13 cellular contexts compared by ENCODE assay signal in the genomic region with DNA sequence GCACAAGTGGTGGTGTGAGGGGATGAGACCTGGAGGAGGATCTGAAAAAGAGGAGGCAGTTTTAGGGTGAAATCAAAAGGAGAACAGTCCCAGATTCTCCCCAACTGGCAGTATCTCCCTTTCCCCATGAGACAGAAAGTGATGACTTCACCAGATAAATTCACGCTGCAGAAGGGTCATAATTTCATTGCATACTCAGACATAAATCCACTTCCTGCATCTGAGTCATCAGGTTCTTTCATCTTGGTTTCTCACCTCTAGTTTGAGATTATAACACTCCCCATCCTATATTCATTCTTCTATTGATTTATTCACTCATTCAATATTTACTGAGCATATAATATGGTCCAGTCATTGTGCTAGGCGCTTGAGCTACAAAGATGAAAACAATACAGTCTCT.
DNase-seq lines count a peak whose midpoint lies in the region; ATAC-seq and TF ChIP-seq lines count a peak whose summit lies in the region.
"Had no signal": no experiment of that assay in that cellular context is flagged by ENCODE, and none has a peak within 500 bp of the region (broad histone marks: within the 10 kb centered on the region; RNA-seq: fewer than 3 reads in every experiment).

No MANE protein-coding gene starts in this region.

- DNase-seq in DMS153 (lab: John Stamatoyannopoulos, UW) (peak; percentile 31), GM20000 (ENCODE audit: low spot score) (peak; percentile 6), left colon (no peak), GM13977 (ENCODE audit: low spot score) (no peak), neural progenitor cell (ENCODE audit: low spot score) (no peak), retina (no peak)
- DNase-seq in activated CD8-positive, alpha-beta T cell treated with anti-CD3 and anti-CD28 coated beads for 36 hours: no peak
- DNase-seq: activated CD4-positive, alpha-beta T cell treated with anti-CD3 and anti-CD28 coated beads for 4 hours; Karpas-422; NCI-H446 treated with DMSO at 0.1 percent for 48 hours; uterus had no signal

- H3K9me3 ChIP-seq in neural progenitor cell (ENCODE audit: low read depth): no peaks in the 10 kb centered on the region
- H3K9me3 ChIP-seq: HAP-1, uterus had no signal

- no peaks in the 10 kb centered on the region for H3K27me3 ChIP-seq in neural progenitor cell
- H3K27me3 ChIP-seq: uterus had no signal

- H3K4me2 ChIP-seq in neural progenitor cell: no peak overlapping the region

- intact Hi-C loops in activated CD8-positive, alpha-beta T cell treated with anti-CD3 and anti-CD28 coated beads for 36 hours (cut with micrococcal nuclease): no loop called here
- intact Hi-C loops in left colon (cut with DNase I, micrococcal nuclease): no loop called here

- in situ Hi-C loops in GM13977 (cut with MboI; ENCODE audit: low pct_unique_long_range_greater_than_20kb, low sequenced_read_pairs, unreplicated experiment): no loop called here

- H3K4me3 Mint-ChIP-seq in activated CD8-positive, alpha-beta T cell treated with anti-CD3 and anti-CD28 coated beads for 36 hours: no peak overlapping the region
- no peak overlapping the region for H3K4me3 Mint-ChIP-seq in neural progenitor cell

- no peaks in the 10 kb centered on the region for H3K36me3 Mint-ChIP-seq in activated CD8-positive, alpha-beta T cell treated with anti-CD3 and anti-CD28 coated beads for 36 hours (ENCODE audit: low read depth)
- no peaks in the 10 kb centered on the region for H3K36me3 Mint-ChIP-seq in neural progenitor cell

- no peaks in the 10 kb centered on the region for H4K20me1 ChIP-seq in neural progenitor cell (ENCODE audit: low read depth)

- H2AFZ ChIP-seq in neural progenitor cell (replicated peaks): no peak overlapping the region

- POLR2A ChIA-PET in activated CD8-positive, alpha-beta T cell treated with anti-CD3 and anti-CD28 coated beads for 36 hours (lab: Charles Lee): no interaction called here

- peaks cover 7% of the 10 kb centered on the region for H3K27me3 Mint-ChIP-seq in activated CD8-positive, alpha-beta T cell treated with anti-CD3 and anti-CD28 coated beads for 36 hours
- H3K27me3 Mint-ChIP-seq in neural progenitor cell (ENCODE audit: insufficient read depth, low read depth): peaks cover 2% of the 10 kb centered on the region

- H3K27ac Mint-ChIP-seq in activated CD8-positive, alpha-beta T cell treated with anti-CD3 and anti-CD28 coated beads for 36 hours: peak overlapping the region; percentile 21
- no peak overlapping the region for H3K27ac Mint-ChIP-seq in neural progenitor cell

- no peak overlapping the region for H3K27ac ChIP-seq in neural progenitor cell
- H3K27ac ChIP-seq: SK-N-MC, uterus had no signal

- H3K9me3 Mint-ChIP-seq in activated CD8-positive, alpha-beta T cell treated with anti-CD3 and anti-CD28 coated beads for 36 hours: no peaks in the 10 kb centered on the region
- H3K9me3 Mint-ChIP-seq in neural progenitor cell: no peaks in the 10 kb centered on the region

- no peak overlapping the region for H3K4me3 ChIP-seq in neural progenitor cell
- H3K4me3 ChIP-seq: HAP-1, SK-N-MC, uterus had no signal

- no peaks in the 10 kb centered on the region for H3K79me2 ChIP-seq in neural progenitor cell (ENCODE audit: low read depth)

- peaks cover 25% of the 10 kb centered on the region for H3K4me1 ChIP-seq in neural progenitor cell
- H3K4me1 ChIP-seq: HAP-1, uterus had no signal

- CTCF ChIA-PET in activated CD8-positive, alpha-beta T cell treated with anti-CD3 and anti-CD28 coated beads for 36 hours (lab: Charles Lee): no interaction called here

- H3K9ac ChIP-seq in neural progenitor cell: no peak overlapping the region

- no peaks in the 10 kb centered on the region for H3F3A ChIP-seq in neural progenitor cell (ENCODE audit: low read depth)

- ATAC-seq in activated CD8-positive, alpha-beta T cell treated with anti-CD3 and anti-CD28 coated beads for 36 hours: peak; percentile 96
- ATAC-seq in left colon: peak; percentile 79

- peaks cover 7% of the 10 kb centered on the region for H3K4me1 Mint-ChIP-seq in activated CD8-positive, alpha-beta T cell treated with anti-CD3 and anti-CD28 coated beads for 36 hours (ENCODE audit: low read depth)
- peaks cover 13% of the 10 kb centered on the region for H3K4me1 Mint-ChIP-seq in neural progenitor cell

- no peak for TF ChIP-seq CTCF in GM20000 (IDR thresholded peaks at IDR 0.05; ENCODE audit: extremely low read depth, missing control alignments)
- no peak for TF ChIP-seq CTCF in activated CD8-positive, alpha-beta T cell treated with anti-CD3 and anti-CD28 coated beads for 36 hours (IDR thresholded peaks at IDR 0.05)
- no peak for TF ChIP-seq CTCF in GM13977 (IDR thresholded peaks at IDR 0.05; ENCODE audit: extremely low read depth, insufficient read depth, missing control alignments)
- TF ChIP-seq CTCF in neural progenitor cell (IDR thresholded peaks at IDR 0.05): no peak

- no peaks in the 10 kb centered on the region for H3K36me3 ChIP-seq in neural progenitor cell
- H3K36me3 ChIP-seq: HAP-1, uterus had no signal

Comparison
In these comparisons a context has a peak if more than half of its experiments do, and no peak if none do; other contexts are left out.
1. DNase-seq: peak in DMS153 (single experiment) and GM20000 (single experiment); none in activated CD8-positive, alpha-beta T cell treated with anti-CD3 and anti-CD28 coated beads for 36 hours (single experiment), left colon (0 of 2), GM13977 (single experiment), neural progenitor cell (single experiment) and retina (single experiment).